21 cellular contexts compared by ENCODE assay signal in genomic region chr10:91941426-91941825, GRCh38.
"Had no signal": no experiment of that assay in that cellular context is flagged by ENCODE, and none has a peak within 500 bp of the region (broad histone marks: within the 10 kb centered on the region; RNA-seq: fewer than 3 reads in every experiment).

No MANE protein-coding gene starts in this region.

- H3K27me3 ChIP-seq: colonic mucosa, heart left ventricle, sigmoid colon, suprapubic skin, thyroid gland, upper lobe of right lung, vagina had no signal

- ATAC-seq: heart left ventricle; left colon; naive thymus-derived CD4-positive, alpha-beta T cell; stimulated activated effector memory CD8-positive, alpha-beta T cell treated with anti-CD3 and anti-CD28 coated beads, Interleukin-12 subunit alpha, Interleukin-12 subunit beta, amount 100 ng/mL, for 72 hours; stimulated activated naive CD8-positive, alpha-beta T cell treated with anti-CD3 and anti-CD28 coated beads, Interleukin-15, Interleukin-2, amounts not matched to agents 100 U/mL and 50 U/mL, for 24 hours; upper lobe of right lung had no signal

- H3K9me3 Mint-ChIP-seq: endodermal cell; naive thymus-derived CD4-positive, alpha-beta T cell; stimulated activated effector memory CD8-positive, alpha-beta T cell treated with anti-CD3 and anti-CD28 coated beads, Interleukin-12 subunit alpha, Interleukin-12 subunit beta, amount 100 ng/mL, for 72 hours had no signal

- H3K27me3 Mint-ChIP-seq: naive thymus-derived CD4-positive, alpha-beta T cell had no signal

- DNase-seq: colonic mucosa; effector CD4-positive, alpha-beta T cell; endodermal cell; heart left ventricle; hippocampal formation; left colon; mammary epithelial cell; naive thymus-derived CD4-positive, alpha-beta T cell; posterior cingulate gyrus; sigmoid colon; stimulated activated CD4-positive, alpha-beta T cell treated with anti-CD3 and anti-CD28 coated beads, Interleukin-4, amount 100 ng/mL, for 1 hour; stimulated activated CD8-positive, alpha-beta memory T cell treated with anti-CD3 and anti-CD28 coated beads, Interleukin-4, amount 100 ng/mL, for 48 hours; stimulated activated naive CD8-positive, alpha-beta T cell treated with anti-CD3 and anti-CD28 coated beads, Interleukin-15, Interleukin-2, amounts not matched to agents 100 U/mL and 50 U/mL, for 24 hours; thyroid gland; upper lobe of right lung had no signal

- H3K27ac ChIP-seq: colonic mucosa, heart left ventricle, sigmoid colon, suprapubic skin, thyroid gland, upper lobe of right lung, vagina had no signal

- H3K4me3 ChIP-seq: colonic mucosa, heart left ventricle, sigmoid colon, smooth muscle cell, suprapubic skin, thyroid gland, upper lobe of right lung, vagina had no signal

- FAIRE-seq: endothelial cell of umbilical vein, frontal cortex had no signal

- H3K4me1 Mint-ChIP-seq: endodermal cell had no signal

- H3K4me1 ChIP-seq: colonic mucosa, heart left ventricle, sigmoid colon, suprapubic skin, thyroid gland, upper lobe of right lung, vagina had no signal

- H3K27ac Mint-ChIP-seq: endodermal cell; stimulated activated effector memory CD8-positive, alpha-beta T cell treated with anti-CD3 and anti-CD28 coated beads, Interleukin-12 subunit alpha, Interleukin-12 subunit beta, amount 100 ng/mL, for 72 hours had no signal

- H3K9me3 ChIP-seq: colonic mucosa, heart left ventricle, sigmoid colon, suprapubic skin, thyroid gland, upper lobe of right lung, vagina had no signal

- H3K4me3 Mint-ChIP-seq: endodermal cell; naive thymus-derived CD4-positive, alpha-beta T cell; stimulated activated effector memory CD8-positive, alpha-beta T cell treated with anti-CD3 and anti-CD28 coated beads, Interleukin-12 subunit alpha, Interleukin-12 subunit beta, amount 100 ng/mL, for 72 hours had no signal
